8 cellular contexts compared by ENCODE assay signal in genomic region chr11:66267039-66267378, GRCh38. TPM values are rescaled to one million over a fixed set of nuclear protein-coding genes. Genes with fewer than 3 reads are reported as not detected.
DNase-seq lines count a peak whose midpoint lies in the region; ATAC-seq, FAIRE-seq and TF ChIP-seq lines count a peak whose summit lies in the region.

No MANE protein-coding gene starts in this region.

- H2BK20ac ChIP-seq in H1 (ENCODE audit: low read length) = no peak overlapping the region

- H3K14ac ChIP-seq in H1 (ENCODE audit: insufficient read length) = no peak overlapping the region

- H4K5ac ChIP-seq in H1 (ENCODE audit: insufficient read length, low read depth, low read length) = no peak overlapping the region

- peak overlapping the region; percentile 67 for H3K4me3 ChIP-seq in AG09309 (ENCODE audit: control insufficient read depth, low read depth, low read length)
- H3K4me3 ChIP-seq in OCI-LY7 (ENCODE audit: low read depth, low read length, poor library complexity, severe bottlenecking) = peak overlapping the region; percentile 100
- H3K4me3 ChIP-seq in H1 (ENCODE audit: extremely low read depth in 1 of 4, insufficient read depth in 2 of 4, low read depth in 3 of 4, low read length in 4 of 4) = peak overlapping the region; percentile 57 to 91 (median 72); a peak in 6 of 8 replicates

- no peaks in the 10 kb centered on the region for H3K27me3 Mint-ChIP-seq in natural killer cell (ENCODE audit: low read depth in 2 of 2)

- DNase-seq in AG09309 (ENCODE audit: low read depth) (no peak), OCI-LY7 (ENCODE audit: low spot score) (no peak), H1 (ENCODE audit: low read depth in 1 of 2, low spot score in 2 of 2) (no peak), natural killer cell (no peak), amygdala (lab: John Stamatoyannopoulos, UW) (no peak), urothelium cell line (ENCODE audit: low spot score) (no peak)
- DNase-seq in stimulated activated CD8-positive, alpha-beta memory T cell treated with anti-CD3 and anti-CD28 coated beads, Interleukin-4, amount 100 ng/mL, for 48 hours = no peak

- ATAC-seq in natural killer cell (no peak), GM18498 (IDR thresholded peaks at IDR 0.05; ENCODE audit: unreplicated experiment) (no peak)

- TF ChIP-seq CTCF in AG09309 (IDR thresholded peaks at IDR 0.05; ENCODE audit: control insufficient read depth, insufficient read depth, low read depth, low read length, missing control alignments) (no peak), OCI-LY7 (conservative IDR thresholded peaks at IDR 0.05; ENCODE audit: low read length) (no peak), H1 (IDR thresholded peaks at IDR 0.05; ENCODE audit: control extremely low read depth in 1 of 3, insufficient read depth in 1 of 3, low read depth in 1 of 3, low read length in 3 of 3) (no peak), natural killer cell (IDR thresholded peaks at IDR 0.05) (no peak)

- TF ChIP-seq POLR2A in H1 (IDR thresholded peaks at IDR 0.05; ENCODE audit: control extremely low read depth in 1 of 2, low read depth in 2 of 2, low read length in 2 of 2) = no peak

- no peaks in the 10 kb centered on the region for H4K20me1 ChIP-seq in OCI-LY7 (ENCODE audit: insufficient read depth, low read length)
- H4K20me1 ChIP-seq in H1 (replicated peaks in 1 of 2; ENCODE audit: control insufficient read depth in 1 of 2, insufficient read depth in 2 of 2, low read length in 2 of 2) = peaks cover 5 to 17% of the 10 kb centered on the region in 2 experiments

- TF ChIP-seq RAD21 in H1 (IDR thresholded peaks at IDR 0.05 in 1 of 2, conservative IDR thresholded peaks at IDR 0.05 in 1 of 2; ENCODE audit: low read depth in 2 of 2, low read length in 2 of 2) = no peak

- H3K27ac ChIP-seq in OCI-LY7 (ENCODE audit: low read depth, low read length, poor library complexity, severe bottlenecking) = peak overlapping the region; percentile 84
- no peak overlapping the region for H3K27ac ChIP-seq in H1 (ENCODE audit: low read depth, low read length)

- peak overlapping the region; percentile 38 for H3K4ac ChIP-seq in H1 (replicated peaks; ENCODE audit: insufficient read length, low read depth, low read length)

- H2BK5ac ChIP-seq in H1 (ENCODE audit: low read depth, low read length) = no peak overlapping the region; the same call in 1 of the 2 replicates

- no peak overlapping the region; a peak in 1 of 7 replicates for H3K9ac ChIP-seq in H1 (replicated peaks in 1 of 4; ENCODE audit: extremely low read depth in 1 of 4, low read depth in 3 of 4, low read length in 3 of 4)

- POLR2A ChIA-PET in OCI-LY7 (lab: Charles Lee) = no interaction called here
- POLR2A ChIA-PET in H1 (lab: Charles Lee; ENCODE audit: partially characterized antibody) = interaction anchor here (0.8 to 9.0 kb wide), 10 partner anchors 14 to 198 kb away, joined by 3 to 125 read pairs (median 5); partner anchors contain the start of genes CNIH2, RIN1 and YIF1A

- peak overlapping the region; percentile 95 to 98 for H3K27ac Mint-ChIP-seq in natural killer cell

- no peak for TF ChIP-seq EP300 in H1 (IDR thresholded peaks at IDR 0.05; ENCODE audit: borderline replicate concordance in 1 of 2, low read depth in 2 of 2, low read length in 2 of 2)

- no peak overlapping the region for H2BK12ac ChIP-seq in H1 (ENCODE audit: low read depth, low read length)

- H3K4me1 ChIP-seq in OCI-LY7 (ENCODE audit: insufficient read depth, low read length, poor library complexity, severe bottlenecking) (peaks cover 24% of the 10 kb centered on the region), H1 (replicated peaks in 1 of 4; ENCODE audit: control insufficient read depth in 3 of 4, insufficient read depth in 4 of 4, low read length in 3 of 4) (peaks cover 0 to 5% (median 3%) of the 10 kb centered on the region in 4 experiments; a peak in 5 of 7 replicates)

- BruUV-seq in OCI-LY7 (replicated peaks; lab: Mats Ljungman, UMichigan) = no TSS peak

- no peaks in the 10 kb centered on the region for H3K9me3 Mint-ChIP-seq in natural killer cell

- H3K79me2 ChIP-seq in OCI-LY7 (ENCODE audit: insufficient read depth, low read depth, low read length) = peaks cover 24% of the 10 kb centered on the region
- peaks cover 0 to 13% of the 10 kb centered on the region in 2 experiments; a peak in 2 of 4 replicates for H3K79me2 ChIP-seq in H1 (ENCODE audit: control insufficient read depth in 1 of 2, insufficient read depth in 2 of 2, low read length in 2 of 2)

- 44% methylated on average over 13 of the region's 13 CpGs; no CpG with 5 or more reads in 1 of the 2 experiments for WGBS in H1 (ENCODE audit: extremely low coverage in 1 of 2, insufficient coverage in 1 of 2, insufficient read length in 1 of 2, insufficient replicate concordance in 2 of 2, low coverage in 1 of 2, low lambda C conversion rate in 2 of 2, missing lambda C conversion rate in 1 of 2), 2 experiments

- H3K4me1 Mint-ChIP-seq in natural killer cell = peaks cover 38 to 44% of the 10 kb centered on the region in 2 donors

- no peak overlapping the region for H3K18ac ChIP-seq in H1 (ENCODE audit: extremely low read depth, low read length)

- no peaks in the 10 kb centered on the region for H3K27me3 ChIP-seq in H1 (replicated peaks in 1 of 4; ENCODE audit: control insufficient read depth in 3 of 4, extremely low read depth in 1 of 4, insufficient read depth in 3 of 4, low read length in 3 of 4)

- H3K23me2 ChIP-seq in H1 (ENCODE audit: low read depth, low read length) = peaks cover 9% of the 10 kb centered on the region

- H3K4me2 ChIP-seq in OCI-LY7 (ENCODE audit: low read length) (peak overlapping the region; percentile 96), H1 (ENCODE audit: insufficient read depth in 1 of 2, low read depth in 2 of 2, low read length in 2 of 2) (peak overlapping the region; percentile 88 to 96)

- no peak overlapping the region for H2AK5ac ChIP-seq in H1 (ENCODE audit: low read depth, low read length)

- H2BK15ac ChIP-seq in H1 (ENCODE audit: low read length) = no peak overlapping the region

- no peak overlapping the region for H4K91ac ChIP-seq in H1 (replicated peaks; ENCODE audit: insufficient read length, low read length)

- no peak overlapping the region for H2BK120ac ChIP-seq in H1 (replicated peaks; ENCODE audit: low read depth, low read length)

- no peak overlapping the region for H3K56ac ChIP-seq in H1 (replicated peaks; ENCODE audit: insufficient read length, low read depth, low read length)

- H3K9me2 ChIP-seq in OCI-LY7 (ENCODE audit: insufficient read depth, low read length) = no peaks in the 10 kb centered on the region

- H3K36me3 ChIP-seq in OCI-LY7 (ENCODE audit: insufficient read depth, low read length) (peaks cover 71% of the 10 kb centered on the region), H1 (ENCODE audit: control insufficient read depth in 2 of 4, insufficient read depth in 4 of 4, low read length in 3 of 4) (peaks cover 11 to 21% (median 17%) of the 10 kb centered on the region in 4 experiments; a peak in 7 of 8 replicates)

- H3K79me1 ChIP-seq in H1 (ENCODE audit: low read depth, low read length) = peaks cover 6% of the 10 kb centered on the region; the same call in 1 of the 2 replicates

- H4K8ac ChIP-seq in H1 (ENCODE audit: extremely low read depth, insufficient read depth, low read length) = 0 out of 2 replicates have a peak overlapping the region, but pooled peaks have one; percentile 51

- intact Hi-C loops in OCI-LY7 (cut with micrococcal nuclease; ENCODE audit: unreplicated experiment) (loop anchor here (5.0 kb wide), 2 partner anchors 265 to 410 kb away; partner anchors contain the start of genes BANF1, CFL1 and EIF1AD), natural killer cell (cut with micrococcal nuclease) (no loop called here)

- H2AFZ ChIP-seq in OCI-LY7 (ENCODE audit: low read length) = no peak overlapping the region
- no peak overlapping the region for H2AFZ ChIP-seq in H1 (ENCODE audit: low read length)

- H3K36me3 Mint-ChIP-seq in natural killer cell = no peaks in the 10 kb centered on the region

- CTCF ChIA-PET in OCI-LY7 (lab: Charles Lee; ENCODE audit: unreplicated experiment) = interaction anchor here (1.0 kb wide), 1 partner anchor 50 kb away, joined by 4 read pairs; the partner anchor contains the start of gene CD248
- CTCF ChIA-PET in H1 (lab: Charles Lee; ENCODE audit: partially characterized antibody) = interaction anchor here (0.6 to 2.3 kb wide), 16 partner anchors 8 to 222 kb away, joined by 3 to 12 read pairs (median 4); partner anchors contain the start of gene YIF1A

- H3K4me3 Mint-ChIP-seq in natural killer cell = peak overlapping the region; percentile 97

- no peak for FAIRE-seq in H1 (lab: Jason Lieb, UNC)
- no peak for FAIRE-seq in urothelium cell line (lab: Jason Lieb, UNC)

- H3K9me3 ChIP-seq in OCI-LY7 (ENCODE audit: low read length) (no peaks in the 10 kb centered on the region), H1 (ENCODE audit: insufficient read depth in 2 of 2, low read depth in 1 of 2, low read length in 1 of 2) (no peaks in the 10 kb centered on the region)

- no peak overlapping the region for H3K23ac ChIP-seq in H1 (ENCODE audit: insufficient read length)

RNA-seq across cellular contexts. Expression of gene RAB1B, which starts 1.4 kb away (rescaled TPM):
- 69.2 and 77.7 TPM in 2 replicates for total RNA-seq in OCI-LY7 (2014; rRNA removed; shearing (Covaris generic))
- total RNA-seq in OCI-LY7 (2022) (81.8 and 88.1 TPM in 2 replicates), natural killer cell (100 to 1,000 TPM; 116 to 144 (median 132) TPM)
- total RNA-seq in H1 (2021; fragmentation: NEBNext Ultra II Directional; extraction: Animal tissue kit (Norgen Biotek cat#: 25700)) = 100 and 106 TPM in 2 replicates
- polyA plus RNA-seq in H1 (2011; rRNA removed) = 217 and 306 TPM in 2 replicates
- 154 TPM for polyA plus RNA-seq in H1 (2011; cell fraction: cytosol; rRNA removed)
- polyA plus RNA-seq in H1 (2011; cell fraction: nucleus; rRNA removed) = 150 TPM
- polyA plus RNA-seq in H1 (2012, experiment 1 of 2) = 83.5 to 116 TPM (median 115 TPM) in 4 replicates
- polyA plus RNA-seq in H1 (2012, experiment 2 of 2) = 130 TPM
- polyA plus RNA-seq in H1 (2013, experiment 1 of 2) = 89.8 TPM
- 91.6 TPM for polyA plus RNA-seq in H1 (2013, experiment 2 of 2)
- polyA minus RNA-seq in H1 (2011; rRNA and poly(A)+ RNA removed) = 110 and 111 TPM in 2 replicates
- 81.3 TPM for polyA minus RNA-seq in H1 (2011; cell fraction: cytosol; rRNA and poly(A)+ RNA removed)
- 39.8 TPM for polyA minus RNA-seq in H1 (2011; cell fraction: nucleus; rRNA and poly(A)+ RNA removed)

RNA-seq across cellular contexts. Expression of gene KLC2, which starts 9.5 kb away (rescaled TPM):
- 19.8 and 22.1 TPM in 2 replicates for total RNA-seq in OCI-LY7 (2014; rRNA removed; shearing (Covaris generic))
- total RNA-seq in OCI-LY7 (2022) (43.6 and 55.2 TPM in 2 replicates), natural killer cell (10 to 100 TPM; 22.9 to 32.0 (median 27.6) TPM)
- total RNA-seq in H1 (2021; fragmentation: NEBNext Ultra II Directional; extraction: Animal tissue kit (Norgen Biotek cat#: 25700)) = 41.8 and 42.5 TPM in 2 replicates
- polyA plus RNA-seq in H1 (2011; rRNA removed) = 17.3 and 28.6 TPM in 2 replicates
- polyA plus RNA-seq in H1 (2011; cell fraction: cytosol; rRNA removed) = 20.5 TPM
- 71.8 TPM for polyA plus RNA-seq in H1 (2011; cell fraction: nucleus; rRNA removed)
- 31.1 to 40.5 TPM (median 38.8 TPM) in 4 replicates for polyA plus RNA-seq in H1 (2012, experiment 1 of 2)
- 28.5 TPM for polyA plus RNA-seq in H1 (2012, experiment 2 of 2)
- polyA plus RNA-seq in H1 (2013, experiment 1 of 2) = 25.6 TPM
- polyA plus RNA-seq in H1 (2013, experiment 2 of 2) = 23.0 TPM
- polyA minus RNA-seq in H1 (2011; rRNA and poly(A)+ RNA removed) = 13.9 and 27.0 TPM in 2 replicates
- polyA minus RNA-seq in H1 (2011; cell fraction: cytosol; rRNA and poly(A)+ RNA removed) = 20.8 TPM
- polyA minus RNA-seq in H1 (2011; cell fraction: nucleus; rRNA and poly(A)+ RNA removed) = 25.4 TPM

RNA-seq across cellular contexts. Expression of gene CNIH2, which starts 11.0 kb away (rescaled TPM):
- total RNA-seq in OCI-LY7 (2014; rRNA removed; shearing (Covaris generic)) = 0.23 and 0.60 TPM in 2 replicates
- 2.7 and 3.5 TPM in 2 replicates for total RNA-seq in OCI-LY7 (2022)
- 15.8 and 17.0 TPM in 2 replicates for total RNA-seq in H1 (2021; fragmentation: NEBNext Ultra II Directional; extraction: Animal tissue kit (Norgen Biotek cat#: 25700))
- 11.6 and 12.5 TPM in 2 replicates for polyA plus RNA-seq in H1 (2011; rRNA removed)
- 5.5 TPM for polyA plus RNA-seq in H1 (2011; cell fraction: cytosol; rRNA removed)
- 13.1 TPM for polyA plus RNA-seq in H1 (2011; cell fraction: nucleus; rRNA removed)
- 11.7 to 18.1 TPM (median 16.2 TPM) in 4 replicates for polyA plus RNA-seq in H1 (2012, experiment 1 of 2)
- 12.4 TPM for polyA plus RNA-seq in H1 (2012, experiment 2 of 2)
- 12.7 TPM for polyA plus RNA-seq in H1 (2013, experiment 1 of 2)
- polyA plus RNA-seq in H1 (2013, experiment 2 of 2) = 13.4 TPM
- polyA minus RNA-seq in H1 (2011; rRNA and poly(A)+ RNA removed) = 8.5 and 9.1 TPM in 2 replicates
- 11.6 TPM for polyA minus RNA-seq in H1 (2011; cell fraction: cytosol; rRNA and poly(A)+ RNA removed)
- 5.0 TPM for polyA minus RNA-seq in H1 (2011; cell fraction: nucleus; rRNA and poly(A)+ RNA removed)
- total RNA-seq in natural killer cell = 1 to 10 TPM; 6.3 to 8.8 (median 7.1) TPM

RNA-seq across cellular contexts. Expression of gene YIF1A, which starts 21.9 kb away (rescaled TPM):
- 63.9 and 73.4 TPM in 2 replicates for total RNA-seq in OCI-LY7 (2014; rRNA removed; shearing (Covaris generic))
- total RNA-seq in OCI-LY7 (2022) (44.9 and 57.2 TPM in 2 replicates), natural killer cell (10 to 100 TPM; 21.9 to 28.5 (median 23.6) TPM)
- total RNA-seq in H1 (2021; fragmentation: NEBNext Ultra II Directional; extraction: Animal tissue kit (Norgen Biotek cat#: 25700)) = 70.1 and 75.9 TPM in 2 replicates
- polyA plus RNA-seq in H1 (2011; rRNA removed) = 178 and 248 TPM in 2 replicates
- 106 TPM for polyA plus RNA-seq in H1 (2011; cell fraction: cytosol; rRNA removed)
- polyA plus RNA-seq in H1 (2011; cell fraction: nucleus; rRNA removed) = 184 TPM
- 50.7 to 118 TPM (median 101 TPM) in 4 replicates for polyA plus RNA-seq in H1 (2012, experiment 1 of 2)
- 274 TPM for polyA plus RNA-seq in H1 (2012, experiment 2 of 2)
- 179 TPM for polyA plus RNA-seq in H1 (2013, experiment 1 of 2)
- 193 TPM for polyA plus RNA-seq in H1 (2013, experiment 2 of 2)
- polyA minus RNA-seq in H1 (2011; rRNA and poly(A)+ RNA removed) = 96.9 and 101 TPM in 2 replicates
- polyA minus RNA-seq in H1 (2011; cell fraction: cytosol; rRNA and poly(A)+ RNA removed) = 80.4 TPM
- polyA minus RNA-seq in H1 (2011; cell fraction: nucleus; rRNA and poly(A)+ RNA removed) = 42.2 TPM

RNA-seq across cellular contexts. Expression of gene TMEM151A, which starts 24.7 kb away (rescaled TPM):
- not detected in 2 replicates for total RNA-seq in OCI-LY7 (2014; rRNA removed; shearing (Covaris generic))
- not detected in 2 replicates for total RNA-seq in OCI-LY7 (2022)
- total RNA-seq in H1 (2021; fragmentation: NEBNext Ultra II Directional; extraction: Animal tissue kit (Norgen Biotek cat#: 25700)) = 2.4 and 3.2 TPM in 2 replicates
- polyA plus RNA-seq in H1 (2011; rRNA removed) = 3.2 and 4.5 TPM in 2 replicates
- polyA plus RNA-seq in H1 (2011; cell fraction: cytosol; rRNA removed) = 2.2 TPM
- polyA plus RNA-seq in H1 (2011; cell fraction: nucleus; rRNA removed) = 2.4 TPM
- 0.87 to 2.5 TPM (median 2.1 TPM) in 4 replicates for polyA plus RNA-seq in H1 (2012, experiment 1 of 2)
- polyA plus RNA-seq in H1 (2012, experiment 2 of 2) = 2.3 TPM
- polyA plus RNA-seq in H1 (2013, experiment 1 of 2) = 3.7 TPM
- 4.0 TPM for polyA plus RNA-seq in H1 (2013, experiment 2 of 2)
- 0.56 and 1.3 TPM in 2 replicates for polyA minus RNA-seq in H1 (2011; rRNA and poly(A)+ RNA removed)
- 1.8 TPM for polyA minus RNA-seq in H1 (2011; cell fraction: cytosol; rRNA and poly(A)+ RNA removed)
- 2.8 TPM for polyA minus RNA-seq in H1 (2011; cell fraction: nucleus; rRNA and poly(A)+ RNA removed)
- not detected for total RNA-seq in natural killer cell
